Comparison of ENCODE assay signal across 8 cellular contexts in genomic region chr12:96906849-96907664, GRCh38. TPM values are rescaled to one million over a fixed set of nuclear protein-coding genes. Genes with fewer than 3 reads are reported as not detected.
DNase-seq lines count a peak whose midpoint lies in the region; ATAC-seq and TF ChIP-seq lines count a peak whose summit lies in the region.

Gene NEDD1 (plus strand): TSS chr12:96907257. CDS start chr12:96909760, 2,503 bp downstream.

- H3K27me3 Mint-ChIP-seq in activated CD4-positive, alpha-beta memory T cell treated with anti-CD3 and anti-CD28 coated beads, Interleukin-2, amount 10 ng/mL, durations not matched to agents 7 days and 5 days = peaks cover 8% of the 10 kb centered on the region

- H3K27ac ChIP-seq in C4-2B (peak within 1 kb of the TSS; percentile 87), duodenal mucosa (ENCODE audit: low read depth, low read length) (peak within 1 kb of the TSS; percentile 81)

- H3K9ac ChIP-seq in duodenal mucosa (ENCODE audit: low read depth in 1 of 2, low read length in 2 of 2) = peak within 1 kb of the TSS; percentile 84 to 96

- 0 to 1% methylated on average over 9 to 44 of the region's 68 CpGs for WGBS in lower leg skin, 2 donors

- H3K4me1 Mint-ChIP-seq in activated CD4-positive, alpha-beta memory T cell treated with anti-CD3 and anti-CD28 coated beads, Interleukin-2, amount 10 ng/mL, durations not matched to agents 7 days and 5 days = peaks cover 43% of the 10 kb centered on the region

- ATAC-seq in HG03442 (IDR thresholded peaks at IDR 0.05; ENCODE audit: unreplicated experiment) = peak; percentile 91

- TF ChIP-seq CTCF in C4-2B (conservative IDR thresholded peaks at IDR 0.05) (no peak), lower leg skin (IDR thresholded peaks at IDR 0.05) (no peak)

- H3K27ac Mint-ChIP-seq in activated CD4-positive, alpha-beta memory T cell treated with anti-CD3 and anti-CD28 coated beads, Interleukin-2, amount 10 ng/mL, durations not matched to agents 7 days and 5 days = peak within 1 kb of the TSS; percentile 96

- no peaks in the 10 kb centered on the region for H3K9me3 Mint-ChIP-seq in activated CD4-positive, alpha-beta memory T cell treated with anti-CD3 and anti-CD28 coated beads, Interleukin-2, amount 10 ng/mL, durations not matched to agents 7 days and 5 days

- peak within 1 kb of the TSS; percentile 83 for H3K4me3 Mint-ChIP-seq in activated CD4-positive, alpha-beta memory T cell treated with anti-CD3 and anti-CD28 coated beads, Interleukin-2, amount 10 ng/mL, durations not matched to agents 7 days and 5 days

- H3K9me3 ChIP-seq in duodenal mucosa (ENCODE audit: control insufficient read depth in 1 of 2, low read length in 2 of 2) = no peaks in the 10 kb centered on the region

- POLR2A ChIA-PET in activated CD4-positive, alpha-beta memory T cell treated with anti-CD3 and anti-CD28 coated beads, Interleukin-2, amount 10 ng/mL, durations not matched to agents 7 days and 5 days (lab: Charles Lee) = interaction anchor here (0.5 to 2.8 kb wide), 16 partner anchors 10 to 1433 kb away, joined by 3 to 13 read pairs (median 4); partner anchors contain the start of genes AMDHD1, CCDC38, CDK17 and METAP2

- H3K4me1 ChIP-seq in duodenal mucosa (ENCODE audit: control insufficient read depth in 1 of 2, insufficient read depth in 2 of 2, low read length in 2 of 2) = peaks cover 7 to 10% of the 10 kb centered on the region in 2 donors

- intact Hi-C loops in lower leg skin (cut with DNase I; ENCODE audit: low total_unique reads) = no loop called here

- no peaks in the 10 kb centered on the region for H3K36me3 ChIP-seq in duodenal mucosa (ENCODE audit: control insufficient read depth in 1 of 2, insufficient read depth in 2 of 2, low read length in 2 of 2)

- H3K36me3 Mint-ChIP-seq in activated CD4-positive, alpha-beta memory T cell treated with anti-CD3 and anti-CD28 coated beads, Interleukin-2, amount 10 ng/mL, durations not matched to agents 7 days and 5 days (ENCODE audit: low read depth) = peaks cover 32% of the 10 kb centered on the region

- no peak for TF ChIP-seq POLR2A in lower leg skin (IDR thresholded peaks at IDR 0.05)

- DNase-seq in GM19240 (ENCODE audit: insufficient read length, low spot score) (peak; percentile 71), NCI-H69 (lab: John Stamatoyannopoulos, UW) (peak; percentile 94), lower leg skin (ENCODE audit: low spot score in 2 of 2) (peak; percentile 68 to 96)
- peak; percentile 87 for DNase-seq in activated CD4-positive, alpha-beta memory T cell treated with anti-CD3 and anti-CD28 coated beads, Interleukin-2, amount 10 ng/mL, durations not matched to agents 7 days and 5 days
- peak; percentile 71 to 80 for DNase-seq in stimulated activated CD4-positive, alpha-beta T cell treated with anti-CD3 and anti-CD28 coated beads, Interleukin-4, amount 100 ng/mL, for 4 hours

- CTCF ChIA-PET in activated CD4-positive, alpha-beta memory T cell treated with anti-CD3 and anti-CD28 coated beads, Interleukin-2, amount 10 ng/mL, durations not matched to agents 7 days and 5 days (lab: Charles Lee) = interaction anchor here (1.3 kb wide), 1 partner anchor 506 kb away, joined by 3 read pairs; the partner anchor contains the start of gene CDK17

- H3K27me3 ChIP-seq in duodenal mucosa (ENCODE audit: control insufficient read depth in 1 of 2, insufficient read depth in 2 of 2, low read length in 2 of 2) = no peaks in the 10 kb centered on the region

- H3K4me3 ChIP-seq in duodenal mucosa (ENCODE audit: low read depth in 1 of 2, low read length in 2 of 2) (peak within 1 kb of the TSS; percentile 99), lower leg skin (ENCODE audit: low read depth, poor library complexity, severe bottlenecking) (peak within 1 kb of the TSS; percentile 88)

RNA-seq across cellular contexts. Expression of gene NEDD1, which starts in this region (rescaled TPM):
- 10 to 100 TPM; 38.9 to 40.7 TPM for total RNA-seq in activated CD4-positive, alpha-beta memory T cell treated with anti-CD3 and anti-CD28 coated beads, Interleukin-2, amount 10 ng/mL, durations not matched to agents 7 days and 5 days
- total RNA-seq in lower leg skin = 10 to 100 TPM; 10.9 to 20.4 (median 13.2) TPM

Comparison
In these comparisons a context has a peak if more than half of its experiments do, and no peak if none do; other contexts are left out.
1. Peak in every context shown above with its lines: DNase-seq, ATAC-seq, H3K4me3 ChIP-seq and H3K27ac ChIP-seq.